ENCODE assay signal across 8 cellular contexts in genomic region chr12:133080051-133080618, GRCh38. TPM values are rescaled to one million over a fixed set of nuclear protein-coding genes. Genes with fewer than 3 reads are reported as not detected.
A peak's percentile ranks its signal among the peaks of the same experiment; 100 is the strongest.
DNase-seq lines count a peak whose midpoint lies in the region; ATAC-seq and TF ChIP-seq lines count a peak whose summit lies in the region.

No MANE protein-coding gene starts in this region.

- H3K4me3 ChIP-seq in BE2C (ENCODE audit: low read depth, low read length): peak overlapping the region; percentile 78
- H3K4me3 ChIP-seq in coronary artery: peak overlapping the region; percentile 94

- H3K4me1 ChIP-seq in BE2C: no peaks in the 10 kb centered on the region

- DNase-seq in BE2C: peak; percentile 98
- DNase-seq in NCI-H510A treated with DMSO at 0.1 percent for 48 hours (lab: John Stamatoyannopoulos, UW): peak; percentile 98
- peak; percentile 96 for DNase-seq in activated CD4-positive, alpha-beta T cell treated with anti-CD3 and anti-CD28 coated beads for 48 hours
- peak; percentile 99 for DNase-seq in coronary artery (ENCODE audit: low spot score)
- DNase-seq in left colon: peak; percentile 98 to 100
- DNase-seq in stimulated activated CD4-positive, alpha-beta T cell treated with anti-CD3 and anti-CD28 coated beads, Interleukin-1b, Interleukin-23, amount 100 ng/mL, for 48 hours: peak; percentile 97

- intact Hi-C loops in left colon (cut with DNase I, micrococcal nuclease): no loop called here

- H3K9me3 ChIP-seq in BE2C: peaks cover 5% of the 10 kb centered on the region

- TF ChIP-seq POLR2A in GM19099 (IDR thresholded peaks at IDR 0.05; ENCODE audit: extremely low read depth, insufficient read length, low read depth): peak; percentile 29

- no peak; the same call in 1 of the 2 replicates for TF ChIP-seq CTCF in BE2C (IDR thresholded peaks at IDR 0.05; ENCODE audit: low read depth, low read length)
- TF ChIP-seq CTCF in coronary artery (IDR thresholded peaks at IDR 0.05): no peak

- peaks cover 27% of the 10 kb centered on the region for H3K36me3 ChIP-seq in BE2C

- ATAC-seq in HG03378 (IDR thresholded peaks at IDR 0.05; ENCODE audit: unreplicated experiment) (peak; percentile 78), left colon (peak; percentile 88)

- peak overlapping the region; percentile 96 to 98 for H3K27ac ChIP-seq in coronary artery

- H3K27me3 ChIP-seq in BE2C: no peaks in the 10 kb centered on the region

RNA-seq across cellular contexts. Expression of gene ZNF140, which starts 0.6 kb away (rescaled TPM):
- 16.9 TPM for polyA plus RNA-seq in BE2C (2012; ENCODE audit: insufficient read depth, insufficient read length, low read depth)
- total RNA-seq in left colon: 10 to 100 TPM; 10.6 to 11.6 TPM

RNA-seq across cellular contexts. Expression of gene ZNF84, which starts 42.8 kb away (rescaled TPM):
- polyA plus RNA-seq in BE2C (2012; ENCODE audit: insufficient read depth, insufficient read length, low read depth): 27.8 TPM
- 10 to 100 TPM; 12.8 to 16.9 TPM for total RNA-seq in left colon

RNA-seq across cellular contexts. Expression of gene ZNF891, which starts 49.9 kb away (rescaled TPM):
- polyA plus RNA-seq in BE2C (2012; ENCODE audit: insufficient read depth, insufficient read length, low read depth): 1.6 TPM
- 1 to 10 TPM; 1.4 to 1.6 TPM for total RNA-seq in left colon

RNA-seq across cellular contexts. Expression of gene ZNF10, which starts 50.3 kb away (rescaled TPM):
- polyA plus RNA-seq in BE2C (2012; ENCODE audit: insufficient read depth, insufficient read length, low read depth): 11.2 TPM
- total RNA-seq in left colon: 1 to 10 TPM; 3.5 to 7.5 TPM

Comparison
In these comparisons a context has a peak if more than half of its experiments do, and no peak if none do; other contexts are left out.
1. Peak in every context shown above with its lines: DNase-seq, ATAC-seq, H3K4me3 ChIP-seq and H3K27ac ChIP-seq.